In genomic region chr10:88113657-88114272, GRCh38 we compare ENCODE assay signal across 17 cellular contexts.
DNase-seq lines count a peak whose midpoint lies in the region; ATAC-seq and TF ChIP-seq lines count a peak whose summit lies in the region.
"Had no signal": no experiment of that assay in that cellular context is flagged by ENCODE, and none has a peak within 500 bp of the region (broad histone marks: within the 10 kb centered on the region; RNA-seq: fewer than 3 reads in every experiment).

No MANE protein-coding gene starts in this region.

- H4K20me1 ChIP-seq in DND-41 (ENCODE audit: insufficient read depth, low read length) (no peaks in the 10 kb centered on the region), IMR-90 (ENCODE audit: insufficient read depth, low read length) (peaks cover 3% of the 10 kb centered on the region; the same call in 1 of the 2 replicates)

- H3K9me3 Mint-ChIP-seq in activated B cell treated with CpG ODN at 0.5 μM for 24 hours = peaks cover 3% of the 10 kb centered on the region
- H3K9me3 Mint-ChIP-seq: activated T-cell treated with anti-CD3 and anti-CD28 coated beads, Interleukin-2, amount 50 U/mL, for 72 hours had no signal

- intact Hi-C loops in IMR-90 (cut with micrococcal nuclease) = loop anchor here (1.0 kb wide), 1 partner anchor 19 kb away; no protein-coding TSS in a partner anchor
- intact Hi-C loops in activated B cell treated with CpG ODN at 0.5 μM for 24 hours (cut with micrococcal nuclease) = loop anchor here (1.0 to 2.0 kb wide), 5 partner anchors 43 to 295 kb away; partner anchors contain the start of gene ATAD1
- intact Hi-C loops in breast epithelium (cut with DNase I; ENCODE audit: low total_unique reads) = no loop called here

- peak overlapping the region; percentile 10; the same call in 1 of the 2 replicates for H3K14ac ChIP-seq in IMR-90 (replicated peaks; ENCODE audit: low read depth, low read length)

- H2BK5ac ChIP-seq in IMR-90 (ENCODE audit: low read depth, low read length, poor library complexity, severe bottlenecking) = no peak overlapping the region

- in situ Hi-C loops in IMR-90 (cut with MboI; ENCODE audit: low sequenced_read_pairs) = no loop called here

- peak overlapping the region; percentile 53 for H2AFZ ChIP-seq in DND-41 (ENCODE audit: low read depth, low read length)
- H2AFZ ChIP-seq in IMR-90 (replicated peaks; ENCODE audit: low read length, poor library complexity) = no peak overlapping the region
- H2AFZ ChIP-seq in parathyroid adenoma = peak overlapping the region; percentile 34

- TF ChIP-seq CTCF in DND-41 (IDR thresholded peaks at IDR 0.05; ENCODE audit: borderline replicate concordance, extremely low read depth, low read length, poor library complexity, severe bottlenecking) = no peak
- no peak for TF ChIP-seq CTCF in IMR-90 (conservative IDR thresholded peaks at IDR 0.05; ENCODE audit: low read depth, low read length)
- no peak for TF ChIP-seq CTCF in activated B cell treated with CpG ODN at 0.5 μM for 24 hours (IDR thresholded peaks at IDR 0.05)
- no peak for TF ChIP-seq CTCF in parathyroid adenoma (IDR thresholded peaks at IDR 0.05)
- no peak for TF ChIP-seq CTCF in Peyer's patch (IDR thresholded peaks at IDR 0.05)
- TF ChIP-seq CTCF in breast epithelium (IDR thresholded peaks at IDR 0.05) = no peak

- H3K4me1 Mint-ChIP-seq in activated B cell treated with CpG ODN at 0.5 μM for 24 hours = peaks cover 7% of the 10 kb centered on the region

- H2BK120ac ChIP-seq in IMR-90 (ENCODE audit: low read depth, low read length) = peak overlapping the region; percentile 43; the same call in 1 of the 2 replicates

- ATAC-seq in DND-41 (ENCODE audit: insufficient read depth, low read depth) (peak; percentile 29; the same call in 1 of the 3 replicates), IMR-90 (ENCODE audit: low read depth) (no peak), activated B cell treated with CpG ODN at 0.5 μM for 24 hours (ENCODE audit: low read depth) (no peak)
- ATAC-seq: activated CD8-positive, alpha-beta T cell treated with anti-CD3 and anti-CD28 coated beads, Interleukin-2, amount 10 ng/mL, durations not matched to agents 7 days and 5 days; activated T-cell treated with anti-CD3 and anti-CD28 coated beads, Interleukin-2, amount 50 U/mL, for 72 hours had no signal

- no peak for TF ChIP-seq POLR2A in IMR-90 (IDR thresholded peaks at IDR 0.05; ENCODE audit: low read depth, low read length)
- no peak for TF ChIP-seq POLR2A in Peyer's patch (IDR thresholded peaks at IDR 0.05)
- TF ChIP-seq POLR2A in breast epithelium (IDR thresholded peaks at IDR 0.05) = no peak

- no CpG with 5 or more reads among the region's 2 CpGs for WGBS in IMR-90 (ENCODE audit: extremely low coverage in 2 of 2, insufficient read length in 1 of 2), 2 experiments

- no peaks in the 10 kb centered on the region for H3K9me3 ChIP-seq in DND-41 (ENCODE audit: insufficient read depth, low read length, severe bottlenecking)
- H3K9me3 ChIP-seq in IMR-90 (ENCODE audit: control insufficient read depth, insufficient read depth, low read length) = no peaks in the 10 kb centered on the region
- H3K9me3 ChIP-seq in parathyroid adenoma (ENCODE audit: control insufficient read depth, low read length) = no peaks in the 10 kb centered on the region
- H3K9me3 ChIP-seq in Peyer's patch = no peaks in the 10 kb centered on the region
- no peaks in the 10 kb centered on the region for H3K9me3 ChIP-seq in breast epithelium
- H3K9me3 ChIP-seq: upper lobe of right lung had no signal

- H3K4me3 Mint-ChIP-seq in activated B cell treated with CpG ODN at 0.5 μM for 24 hours = peak overlapping the region; percentile 66
- H3K4me3 Mint-ChIP-seq: activated CD8-positive, alpha-beta T cell treated with anti-CD3 and anti-CD28 coated beads, Interleukin-2, amount 10 ng/mL, durations not matched to agents 7 days and 5 days; activated naive CD8-positive, alpha-beta T cell; activated T-cell treated with anti-CD3 and anti-CD28 coated beads, Interleukin-2, amount 50 U/mL, for 72 hours; stimulated activated naive CD8-positive, alpha-beta T cell treated with anti-CD3 and anti-CD28 coated beads, Interleukin-15, Interleukin-2, amounts not matched to agents 100 ng/mL and 50 ng/mL, for 24 hours; T-helper 1 cell treated with Interleukin-12 subunit alpha and Interleukin-12 subunit beta and Interleukin-4 antibody, amounts not matched to agents 30 μg/mL and 1 μg/mL, for 36 hours had no signal

- H3K9me1 ChIP-seq in IMR-90 (ENCODE audit: insufficient read depth, low read length) = peaks cover 21% of the 10 kb centered on the region

- no peaks in the 10 kb centered on the region for H3K36me3 Mint-ChIP-seq in activated B cell treated with CpG ODN at 0.5 μM for 24 hours (ENCODE audit: low read depth)
- H3K36me3 Mint-ChIP-seq: activated naive CD8-positive, alpha-beta T cell had no signal

- H3K27me3 ChIP-seq in DND-41 (ENCODE audit: insufficient read depth, low read length, poor library complexity) (no peaks in the 10 kb centered on the region), IMR-90 (ENCODE audit: control insufficient read depth, insufficient read depth, low read length) (no peaks in the 10 kb centered on the region), parathyroid adenoma (ENCODE audit: control insufficient read depth, insufficient read depth, low read length) (no peaks in the 10 kb centered on the region), Peyer's patch (no peaks in the 10 kb centered on the region), breast epithelium (no peaks in the 10 kb centered on the region)
- H3K27me3 ChIP-seq: upper lobe of right lung had no signal

- no peak overlapping the region for H4K5ac ChIP-seq in IMR-90 (ENCODE audit: low read depth, low read length)

- H3K18ac ChIP-seq in IMR-90 (ENCODE audit: low read depth, low read length) = no peak overlapping the region

- H3K4me3 ChIP-seq in DND-41 (ENCODE audit: low read depth in 1 of 2, low read length in 2 of 2) (no peak overlapping the region), IMR-90 (ENCODE audit: insufficient read depth, low read depth, low read length) (no peak overlapping the region), parathyroid adenoma (ENCODE audit: low read depth, low read length) (no peak overlapping the region), Peyer's patch (no peak overlapping the region), breast epithelium (no peak overlapping the region)
- H3K4me3 ChIP-seq: dorsolateral prefrontal cortex, upper lobe of right lung had no signal

- peaks cover 0 to 4% of the 10 kb centered on the region in 2 experiments; a peak in 1 of 4 replicates for H3K79me1 ChIP-seq in IMR-90 (ENCODE audit: low read depth in 1 of 2, low read length in 2 of 2)

- H3K56ac ChIP-seq in IMR-90 (ENCODE audit: extremely low read depth, insufficient read depth, low read length) = no peak overlapping the region

- no TSS peak for BruUV-seq in IMR-90 (replicated peaks; lab: Mats Ljungman, UMichigan)

- CTCF ChIA-PET in IMR-90 (lab: Yijun Ruan, JAX) (interaction anchor here (0.6 to 0.9 kb wide), 2 partner anchors 8 to 230 kb away, joined by 3 to 4 read pairs; no protein-coding TSS in a partner anchor), activated B cell treated with CpG ODN at 0.5 μM for 24 hours (lab: Charles Lee) (interaction anchor here (0.7 to 4.2 kb wide), 23 partner anchors 8 to 275 kb away, joined by 3 to 45 read pairs (median 3); partner anchors contain the start of genes KLLN and PTEN)

- H2AK5ac ChIP-seq in IMR-90 (ENCODE audit: low read depth, low read length) = peak overlapping the region; percentile 42; the same call in 1 of the 2 replicates

- no peak overlapping the region for H3K23ac ChIP-seq in IMR-90 (ENCODE audit: low read depth, low read length)

- peak overlapping the region; percentile 28; the same call in 1 of the 2 replicates for H3K9ac ChIP-seq in DND-41 (ENCODE audit: low read depth, low read length)
- no peak overlapping the region for H3K9ac ChIP-seq in IMR-90 (ENCODE audit: low read depth, low read length)
- H3K9ac ChIP-seq in parathyroid adenoma = no peak overlapping the region

- peak overlapping the region; percentile 37; the same call in 1 of the 2 replicates for H3K4ac ChIP-seq in IMR-90 (ENCODE audit: low read depth, low read length)

- no peaks in the 10 kb centered on the region for H3K27me3 Mint-ChIP-seq in activated B cell treated with CpG ODN at 0.5 μM for 24 hours

- H3K4me1 ChIP-seq in DND-41 (ENCODE audit: insufficient read depth, low read length) (peaks cover 54% of the 10 kb centered on the region), IMR-90 (ENCODE audit: control insufficient read depth, insufficient read depth, low read length) (peaks cover 23% of the 10 kb centered on the region), parathyroid adenoma (no peaks in the 10 kb centered on the region), Peyer's patch (peaks cover 0 to 6% (median 2%) of the 10 kb centered on the region in 4 donors), breast epithelium (no peaks in the 10 kb centered on the region)

- H3K27ac ChIP-seq in DND-41 (ENCODE audit: low read length) (peak overlapping the region; percentile 62), IMR-90 (ENCODE audit: insufficient read depth, low read length) (no peak overlapping the region), parathyroid adenoma (no peak overlapping the region), Peyer's patch (peak overlapping the region in 1 of 4 donors; percentile 51), breast epithelium (no peak overlapping the region), caudate nucleus (ENCODE audit: low read depth, low read length) (no peak overlapping the region)
- H3K27ac ChIP-seq: dorsolateral prefrontal cortex, upper lobe of right lung had no signal

- H3K36me3 ChIP-seq in DND-41 (ENCODE audit: insufficient read depth, low read length) = no peaks in the 10 kb centered on the region
- no peaks in the 10 kb centered on the region for H3K36me3 ChIP-seq in IMR-90 (ENCODE audit: control insufficient read depth, insufficient read depth, low read length)
- no peaks in the 10 kb centered on the region for H3K36me3 ChIP-seq in parathyroid adenoma (ENCODE audit: control insufficient read depth, insufficient read depth, low read length)
- no peaks in the 10 kb centered on the region for H3K36me3 ChIP-seq in Peyer's patch
- H3K36me3 ChIP-seq in breast epithelium = no peaks in the 10 kb centered on the region
- H3K36me3 ChIP-seq: upper lobe of right lung had no signal

- peak overlapping the region; percentile 26; the same call in 1 of the 2 replicates for H2BK20ac ChIP-seq in IMR-90 (ENCODE audit: low read depth, low read length)

- H3K27ac Mint-ChIP-seq in activated B cell treated with CpG ODN at 0.5 μM for 24 hours = no peak overlapping the region
- H3K27ac Mint-ChIP-seq: activated CD8-positive, alpha-beta T cell treated with anti-CD3 and anti-CD28 coated beads, Interleukin-2, amount 10 ng/mL, durations not matched to agents 7 days and 5 days; activated naive CD8-positive, alpha-beta T cell; activated T-cell treated with anti-CD3 and anti-CD28 coated beads, Interleukin-2, amount 50 U/mL, for 72 hours; stimulated activated naive CD8-positive, alpha-beta T cell treated with anti-CD3 and anti-CD28 coated beads, Interleukin-15, Interleukin-2, amounts not matched to agents 100 ng/mL and 50 ng/mL, for 24 hours; T-helper 1 cell treated with Interleukin-12 subunit alpha and Interleukin-12 subunit beta and Interleukin-4 antibody, amounts not matched to agents 30 μg/mL and 1 μg/mL, for 36 hours had no signal

- no peak overlapping the region; the same call in 1 of the 2 replicates for H4K91ac ChIP-seq in IMR-90 (ENCODE audit: insufficient read depth, low read depth, low read length)

- H3K4me2 ChIP-seq in DND-41 (ENCODE audit: insufficient read depth, low read length) = no peak overlapping the region
- H3K4me2 ChIP-seq in IMR-90 (ENCODE audit: low read depth, low read length) = no peak overlapping the region
- H3K4me2 ChIP-seq in parathyroid adenoma (ENCODE audit: low read length) = no peak overlapping the region

- no peak for TF ChIP-seq RAD21 in IMR-90 (IDR thresholded peaks at IDR 0.05; ENCODE audit: low read length)

- dilution Hi-C loops in IMR-90 (cut with HindIII; ENCODE audit: low sequenced_read_pairs, unreplicated experiment) = no loop called here

- H3K79me2 ChIP-seq in DND-41 (ENCODE audit: insufficient read depth, low read length) (no peaks in the 10 kb centered on the region), parathyroid adenoma (no peaks in the 10 kb centered on the region)

- no peak for DNase-seq in DND-41
- no peak for DNase-seq in IMR-90
- DNase-seq in activated B cell treated with CpG ODN at 0.5 μM for 24 hours = no peak
- DNase-seq in Peyer's patch = no peak
- DNase-seq in breast epithelium (ENCODE audit: low spot score in 2 of 2) = no peak
- no peak for DNase-seq in cerebellum (ENCODE audit: low spot score)
- DNase-seq in caudate nucleus (lab: John Stamatoyannopoulos, UW) = no peak
- DNase-seq: activated CD8-positive, alpha-beta T cell treated with anti-CD3 and anti-CD28 coated beads, Interleukin-2, amount 10 ng/mL, durations not matched to agents 7 days and 5 days; glutamatergic neuron; SHP77 treated with DMSO at 0.1 percent for 48 hours; upper lobe of right lung had no signal

- POLR2A ChIA-PET in IMR-90 (lab: Charles Lee; ENCODE audit: unreplicated experiment) = no interaction called here
- POLR2A ChIA-PET in activated B cell treated with CpG ODN at 0.5 μM for 24 hours (lab: Charles Lee) = interaction anchor here (0.6 to 11.1 kb wide), 13 partner anchors 9 to 276 kb away, joined by 3 to 257 read pairs (median 5); partner anchors contain the start of genes KLLN and PTEN

- H4K8ac ChIP-seq in IMR-90 (ENCODE audit: low read depth in 2 of 2, low read length in 2 of 2) = no peak overlapping the region

- H2BK15ac ChIP-seq in IMR-90 (ENCODE audit: low read depth, low read length) = peak overlapping the region; percentile 9; the same call in 1 of the 3 replicates

- no peak overlapping the region for H2AK9ac ChIP-seq in IMR-90 (replicated peaks; ENCODE audit: low read depth, low read length, poor library complexity)
